In the genomic region with DNA sequence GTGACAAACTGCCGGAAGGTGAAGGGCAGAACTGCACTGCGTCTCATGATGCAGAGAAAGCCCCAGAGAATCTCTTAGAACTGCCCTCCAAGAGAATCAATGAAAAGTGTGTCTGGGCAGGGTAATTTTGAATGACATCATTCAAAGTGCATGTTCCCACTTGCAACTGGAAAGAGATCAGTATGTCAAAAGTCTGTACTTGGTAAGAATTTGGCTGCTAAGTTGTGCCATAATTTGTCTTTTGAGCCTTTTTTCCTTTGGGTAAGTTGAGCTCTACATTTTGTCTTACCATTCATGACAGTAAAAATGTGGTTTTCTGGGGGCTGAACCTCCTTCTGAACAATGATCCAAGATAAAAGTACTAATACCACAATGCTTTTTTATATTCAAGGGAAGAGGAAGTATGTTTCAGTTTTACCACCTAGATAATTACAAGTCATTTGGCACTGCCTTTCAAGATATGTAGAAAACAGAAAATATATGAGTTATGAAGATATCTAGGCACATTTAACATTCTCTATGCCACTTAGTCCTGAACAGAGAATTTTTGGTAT, we compare ENCODE assay signal across 3 cellular contexts. TPM values are rescaled to one million over a fixed set of nuclear protein-coding genes. Genes with fewer than 3 reads are reported as not detected.
"Had no signal": no experiment of that assay in that cellular context is flagged by ENCODE, and none has a peak within 500 bp of the region (broad histone marks: within the 10 kb centered on the region; RNA-seq: fewer than 3 reads in every experiment).

No MANE protein-coding gene starts in this region.

RNA-seq across cellular contexts. Expression of a gene that starts 6.3 kb away (rescaled TPM):
- total RNA-seq: ascending aorta, cardiac septum, Right ventricle myocardium superior had no signal

RNA-seq across cellular contexts. Expression of a gene that starts 38.9 kb away (rescaled TPM):
- total RNA-seq: ascending aorta had no signal
